1 cellular context compared by ENCODE assay signal in the genomic region with DNA sequence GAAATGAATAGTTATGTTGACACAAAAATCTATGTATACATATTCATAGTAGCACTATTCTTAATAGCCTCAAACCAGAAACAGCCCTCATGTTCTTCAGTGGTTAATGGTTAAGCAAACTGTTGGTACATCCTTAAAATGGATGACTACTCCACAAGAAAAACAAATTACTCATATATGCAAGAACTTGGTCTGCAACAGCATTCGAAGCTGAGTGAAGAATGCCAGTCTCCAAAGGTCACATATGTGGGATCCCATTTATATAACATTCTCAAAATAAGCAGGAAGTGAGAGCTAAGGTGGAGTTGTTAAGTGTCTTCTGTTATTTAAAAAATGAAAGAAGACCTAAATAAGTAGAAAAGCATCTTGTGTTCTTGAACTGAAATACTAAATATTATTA.
TF ChIP-seq lines count a peak whose summit lies in the region.

No MANE protein-coding gene starts in this region.

TF ChIP-seq in GM23338, 12 proteins besides CTCF, POLR2A, EP300 and RAD21 (continued from another document):
- TF ChIP-seq, protein P1, sequence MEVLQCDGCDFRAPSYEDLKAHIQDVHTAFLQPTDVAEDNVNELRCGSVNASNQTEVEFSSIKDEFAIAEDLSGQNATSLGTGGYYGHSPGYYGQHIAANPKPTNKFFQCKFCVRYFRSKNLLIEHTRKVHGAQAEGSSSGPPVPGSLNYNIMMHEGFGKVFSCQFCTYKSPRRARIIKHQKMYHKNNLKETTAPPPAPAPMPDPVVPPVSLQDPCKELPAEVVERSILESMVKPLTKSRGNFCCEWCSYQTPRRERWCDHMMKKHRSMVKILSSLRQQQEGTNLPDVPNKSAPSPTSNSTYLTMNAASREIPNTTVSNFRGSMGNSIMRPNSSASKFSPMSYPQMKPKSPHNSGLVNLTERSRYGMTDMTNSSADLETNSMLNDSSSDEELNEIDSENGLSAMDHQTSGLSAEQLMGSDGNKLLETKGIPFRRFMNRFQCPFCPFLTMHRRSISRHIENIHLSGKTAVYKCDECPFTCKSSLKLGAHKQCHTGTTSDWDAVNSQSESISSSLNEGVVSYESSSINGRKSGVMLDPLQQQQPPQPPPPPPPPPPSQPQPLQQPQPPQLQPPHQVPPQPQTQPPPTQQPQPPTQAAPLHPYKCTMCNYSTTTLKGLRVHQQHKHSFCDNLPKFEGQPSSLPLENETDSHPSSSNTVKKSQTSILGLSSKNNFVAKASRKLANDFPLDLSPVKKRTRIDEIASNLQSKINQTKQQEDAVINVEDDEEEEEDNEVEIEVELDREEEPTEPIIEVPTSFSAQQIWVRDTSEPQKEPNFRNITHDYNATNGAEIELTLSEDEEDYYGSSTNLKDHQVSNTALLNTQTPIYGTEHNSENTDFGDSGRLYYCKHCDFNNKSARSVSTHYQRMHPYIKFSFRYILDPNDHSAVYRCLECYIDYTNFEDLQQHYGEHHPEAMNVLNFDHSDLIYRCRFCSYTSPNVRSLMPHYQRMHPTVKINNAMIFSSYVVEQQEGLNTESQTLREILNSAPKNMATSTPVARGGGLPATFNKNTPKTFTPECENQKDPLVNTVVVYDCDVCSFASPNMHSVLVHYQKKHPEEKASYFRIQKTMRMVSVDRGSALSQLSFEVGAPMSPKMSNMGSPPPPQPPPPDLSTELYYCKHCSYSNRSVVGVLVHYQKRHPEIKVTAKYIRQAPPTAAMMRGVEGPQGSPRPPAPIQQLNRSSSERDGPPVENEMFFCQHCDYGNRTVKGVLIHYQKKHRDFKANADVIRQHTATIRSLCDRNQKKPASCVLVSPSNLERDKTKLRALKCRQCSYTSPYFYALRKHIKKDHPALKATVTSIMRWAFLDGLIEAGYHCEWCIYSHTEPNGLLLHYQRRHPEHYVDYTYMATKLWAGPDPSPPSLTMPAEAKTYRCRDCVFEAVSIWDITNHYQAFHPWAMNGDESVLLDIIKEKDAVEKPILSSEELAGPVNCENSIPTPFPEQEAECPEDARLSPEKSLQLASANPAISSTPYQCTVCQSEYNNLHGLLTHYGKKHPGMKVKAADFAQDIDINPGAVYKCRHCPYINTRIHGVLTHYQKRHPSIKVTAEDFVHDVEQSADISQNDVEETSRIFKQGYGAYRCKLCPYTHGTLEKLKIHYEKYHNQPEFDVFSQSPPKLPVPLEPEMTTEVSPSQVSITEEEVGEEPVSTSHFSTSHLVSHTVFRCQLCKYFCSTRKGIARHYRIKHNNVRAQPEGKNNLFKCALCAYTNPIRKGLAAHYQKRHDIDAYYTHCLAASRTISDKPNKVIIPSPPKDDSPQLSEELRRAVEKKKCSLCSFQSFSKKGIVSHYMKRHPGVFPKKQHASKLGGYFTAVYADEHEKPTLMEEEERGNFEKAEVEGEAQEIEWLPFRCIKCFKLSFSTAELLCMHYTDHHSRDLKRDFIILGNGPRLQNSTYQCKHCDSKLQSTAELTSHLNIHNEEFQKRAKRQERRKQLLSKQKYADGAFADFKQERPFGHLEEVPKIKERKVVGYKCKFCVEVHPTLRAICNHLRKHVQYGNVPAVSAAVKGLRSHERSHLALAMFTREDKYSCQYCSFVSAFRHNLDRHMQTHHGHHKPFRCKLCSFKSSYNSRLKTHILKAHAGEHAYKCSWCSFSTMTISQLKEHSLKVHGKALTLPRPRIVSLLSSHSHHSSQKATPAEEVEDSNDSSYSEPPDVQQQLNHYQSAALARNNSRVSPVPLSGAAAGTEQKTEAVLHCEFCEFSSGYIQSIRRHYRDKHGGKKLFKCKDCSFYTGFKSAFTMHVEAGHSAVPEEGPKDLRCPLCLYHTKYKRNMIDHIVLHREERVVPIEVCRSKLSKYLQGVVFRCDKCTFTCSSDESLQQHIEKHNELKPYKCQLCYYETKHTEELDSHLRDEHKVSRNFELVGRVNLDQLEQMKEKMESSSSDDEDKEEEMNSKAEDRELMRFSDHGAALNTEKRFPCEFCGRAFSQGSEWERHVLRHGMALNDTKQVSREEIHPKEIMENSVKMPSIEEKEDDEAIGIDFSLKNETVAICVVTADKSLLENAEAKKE (CRISPR knock-in tag; IDR thresholded peaks at IDR 0.05): no peak
- TF ChIP-seq EZH2 (IDR thresholded peaks at IDR 0.05; ENCODE audit: low read depth, unreplicated experiment): no peak
- no peak for TF ChIP-seq CREB1 (CRISPR knock-in tag; IDR thresholded peaks at IDR 0.05; ENCODE audit: low read depth)
- no peak for TF ChIP-seq ZNF331 (CRISPR knock-in tag; IDR thresholded peaks at IDR 0.05; ENCODE audit: low read depth)
- TF ChIP-seq, protein P2, sequence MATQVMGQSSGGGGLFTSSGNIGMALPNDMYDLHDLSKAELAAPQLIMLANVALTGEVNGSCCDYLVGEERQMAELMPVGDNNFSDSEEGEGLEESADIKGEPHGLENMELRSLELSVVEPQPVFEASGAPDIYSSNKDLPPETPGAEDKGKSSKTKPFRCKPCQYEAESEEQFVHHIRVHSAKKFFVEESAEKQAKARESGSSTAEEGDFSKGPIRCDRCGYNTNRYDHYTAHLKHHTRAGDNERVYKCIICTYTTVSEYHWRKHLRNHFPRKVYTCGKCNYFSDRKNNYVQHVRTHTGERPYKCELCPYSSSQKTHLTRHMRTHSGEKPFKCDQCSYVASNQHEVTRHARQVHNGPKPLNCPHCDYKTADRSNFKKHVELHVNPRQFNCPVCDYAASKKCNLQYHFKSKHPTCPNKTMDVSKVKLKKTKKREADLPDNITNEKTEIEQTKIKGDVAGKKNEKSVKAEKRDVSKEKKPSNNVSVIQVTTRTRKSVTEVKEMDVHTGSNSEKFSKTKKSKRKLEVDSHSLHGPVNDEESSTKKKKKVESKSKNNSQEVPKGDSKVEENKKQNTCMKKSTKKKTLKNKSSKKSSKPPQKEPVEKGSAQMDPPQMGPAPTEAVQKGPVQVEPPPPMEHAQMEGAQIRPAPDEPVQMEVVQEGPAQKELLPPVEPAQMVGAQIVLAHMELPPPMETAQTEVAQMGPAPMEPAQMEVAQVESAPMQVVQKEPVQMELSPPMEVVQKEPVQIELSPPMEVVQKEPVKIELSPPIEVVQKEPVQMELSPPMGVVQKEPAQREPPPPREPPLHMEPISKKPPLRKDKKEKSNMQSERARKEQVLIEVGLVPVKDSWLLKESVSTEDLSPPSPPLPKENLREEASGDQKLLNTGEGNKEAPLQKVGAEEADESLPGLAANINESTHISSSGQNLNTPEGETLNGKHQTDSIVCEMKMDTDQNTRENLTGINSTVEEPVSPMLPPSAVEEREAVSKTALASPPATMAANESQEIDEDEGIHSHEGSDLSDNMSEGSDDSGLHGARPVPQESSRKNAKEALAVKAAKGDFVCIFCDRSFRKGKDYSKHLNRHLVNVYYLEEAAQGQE (IDR thresholded peaks at IDR 0.05; ENCODE audit: unreplicated experiment): no peak
